In the genomic region with DNA sequence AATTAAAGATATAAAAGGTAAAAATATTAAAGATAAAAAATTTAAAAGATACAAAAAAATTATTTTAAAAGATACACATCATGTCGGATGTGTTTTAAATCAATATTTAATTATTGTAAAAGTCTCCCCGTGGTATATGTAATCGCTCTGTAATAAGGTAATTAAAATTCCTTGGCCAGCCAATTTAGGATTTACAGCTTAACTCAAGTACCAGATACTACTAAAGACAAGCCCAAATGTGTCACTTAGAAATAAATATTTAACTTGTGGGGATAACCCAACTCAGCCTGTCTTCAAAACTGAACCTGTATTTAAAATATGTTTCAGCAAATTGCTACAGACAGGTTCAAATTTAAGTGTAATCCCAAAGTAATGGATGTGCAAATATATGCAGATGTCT, we compare ENCODE assay signal across 21 cellular contexts. TPM values are rescaled to one million over a fixed set of nuclear protein-coding genes. Genes with fewer than 3 reads are reported as not detected.
"Had no signal": no experiment of that assay in that cellular context is flagged by ENCODE, and none has a peak within 500 bp of the region (broad histone marks: within the 10 kb centered on the region; RNA-seq: fewer than 3 reads in every experiment).

No MANE protein-coding gene starts in this region.

- H3K27ac Mint-ChIP-seq: activated naive CD8-positive, alpha-beta T cell treated with anti-CD3 and anti-CD28 coated beads, Interleukin-2, amount 10 ng/mL, durations not matched to agents 7 days and 5 days; dendritic cell treated with granulocyte-macrophage colony-stimulating factor and Interleukin-4, amounts not matched to agents 40 ng/mL and 50 ng/mL, for 4 days had no signal

- H3K9me3 Mint-ChIP-seq: activated naive CD8-positive, alpha-beta T cell treated with anti-CD3 and anti-CD28 coated beads, Interleukin-2, amount 10 ng/mL, durations not matched to agents 7 days and 5 days; dendritic cell treated with granulocyte-macrophage colony-stimulating factor and Interleukin-4, amounts not matched to agents 40 ng/mL and 50 ng/mL, for 4 days; effector memory CD8-positive, alpha-beta T cell; stimulated activated naive CD8-positive, alpha-beta T cell treated with anti-CD3 and anti-CD28 coated beads, Interleukin-15, amount 100 ng/mL, for 72 hours had no signal

- H3K27ac ChIP-seq: psoas muscle, right lobe of liver, spleen, testis had no signal

- H3K4me1 Mint-ChIP-seq: activated naive CD8-positive, alpha-beta T cell treated with anti-CD3 and anti-CD28 coated beads, Interleukin-2, amount 10 ng/mL, durations not matched to agents 7 days and 5 days; stimulated activated naive CD8-positive, alpha-beta T cell treated with anti-CD3 and anti-CD28 coated beads, Interleukin-15, amount 100 ng/mL, for 72 hours had no signal

- H3K27me3 ChIP-seq: brain microvascular endothelial cell, right lobe of liver, spleen, testis had no signal

- DNase-seq: activated CD4-positive, alpha-beta T cell treated with anti-CD3 and anti-CD28 coated beads, Interleukin-2, amount 50 U/mL, for 1 hour; activated CD8-positive, alpha-beta memory T cell treated with anti-CD3 and anti-CD28 coated beads for 24 hours; activated naive CD4-positive, alpha-beta T cell; activated naive CD8-positive, alpha-beta T cell treated with anti-CD3 and anti-CD28 coated beads, Interleukin-2, amount 10 ng/mL, durations not matched to agents 7 days and 5 days; cerebellar nuclear complex; effector memory CD8-positive, alpha-beta T cell; head of caudate nucleus; psoas muscle; right lobe of liver; spleen; stimulated activated naive CD8-positive, alpha-beta T cell treated with anti-CD3 and anti-CD28 coated beads, Interleukin-15, amount 100 ng/mL, for 72 hours; testis had no signal

- H3K9me3 ChIP-seq: psoas muscle, right lobe of liver, spleen, testis had no signal

- H3K27me3 Mint-ChIP-seq: activated naive CD8-positive, alpha-beta T cell treated with anti-CD3 and anti-CD28 coated beads, Interleukin-2, amount 10 ng/mL, durations not matched to agents 7 days and 5 days; dendritic cell treated with granulocyte-macrophage colony-stimulating factor and Interleukin-4, amounts not matched to agents 40 ng/mL and 50 ng/mL, for 4 days; effector memory CD8-positive, alpha-beta T cell; stimulated activated naive CD8-positive, alpha-beta T cell treated with anti-CD3 and anti-CD28 coated beads, Interleukin-15, amount 100 ng/mL, for 72 hours had no signal

- ATAC-seq: effector memory CD8-positive, alpha-beta T cell; psoas muscle; stimulated activated naive CD8-positive, alpha-beta T cell treated with anti-CD3 and anti-CD28 coated beads, Interleukin-15, amount 100 ng/mL, for 72 hours had no signal

- H3K4me1 ChIP-seq: right lobe of liver, testis had no signal

- H3K4me3 ChIP-seq: lung, psoas muscle, right lobe of liver, spleen, testis had no signal

- H3K36me3 ChIP-seq: brain microvascular endothelial cell, right lobe of liver had no signal

- H3K4me3 Mint-ChIP-seq: activated naive CD8-positive, alpha-beta T cell treated with anti-CD3 and anti-CD28 coated beads, Interleukin-2, amount 10 ng/mL, durations not matched to agents 7 days and 5 days; dendritic cell treated with granulocyte-macrophage colony-stimulating factor and Interleukin-4, amounts not matched to agents 40 ng/mL and 50 ng/mL, for 4 days; effector memory CD8-positive, alpha-beta T cell; mesothelial cell of epicardium; stimulated activated naive CD8-positive, alpha-beta T cell treated with anti-CD3 and anti-CD28 coated beads, Interleukin-15, amount 100 ng/mL, for 72 hours had no signal

RNA-seq across cellular contexts. Expression of a gene that starts 56.0 kb away (rescaled TPM):
- total RNA-seq: epithelial cell of proximal tubule, frontal cortex, mesothelial cell of epicardium, myocyte, osteoblast had no signal
- polyA plus RNA-seq: neural cell had no signal
